1 cellular context compared by ENCODE assay signal in the genomic region with DNA sequence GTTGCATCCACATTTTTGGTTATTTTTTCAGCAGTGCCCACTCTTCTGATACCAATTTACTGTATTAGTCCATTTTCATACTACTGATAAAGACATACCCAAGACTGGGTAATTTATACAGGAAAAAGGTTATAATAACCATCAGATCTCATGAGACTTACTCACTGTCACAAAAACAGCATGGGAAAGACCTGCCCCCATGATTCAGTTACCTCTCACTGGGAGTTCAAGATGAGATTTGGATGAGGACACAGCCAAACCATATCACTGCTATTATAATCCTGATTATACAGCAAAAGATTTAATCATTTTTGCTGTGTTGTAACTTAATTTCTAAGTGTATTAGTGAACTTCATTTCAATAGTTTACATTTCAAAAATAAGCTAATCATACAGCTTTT.
TF ChIP-seq lines count a peak whose summit lies in the region.

No MANE protein-coding gene starts in this region.

TF ChIP-seq in HCT116, 20 proteins besides CTCF, POLR2A, EP300 and RAD21:
- TF ChIP-seq ATF3 (IDR thresholded peaks at IDR 0.05) (no peak), EZH2 (IDR thresholded peaks at IDR 0.05) (no peak), EZH2phosphoT487 (IDR thresholded peaks at IDR 0.05; ENCODE audit: borderline replicate concordance) (no peak), MAX (IDR thresholded peaks at IDR 0.05) (no peak), ELF1 (IDR thresholded peaks at IDR 0.05; ENCODE audit: borderline replicate concordance, low read depth) (no peak), SIN3A (IDR thresholded peaks at IDR 0.05; ENCODE audit: low read depth) (no peak), REST (IDR thresholded peaks at IDR 0.05; ENCODE audit: low read depth) (no peak), SRF (IDR thresholded peaks at IDR 0.05; ENCODE audit: low read depth) (no peak), CEBPB (IDR thresholded peaks at IDR 0.05; ENCODE audit: low read depth) (no peak), CBX3 (IDR thresholded peaks at IDR 0.05; ENCODE audit: low read depth) (no peak), FOSL1 (IDR thresholded peaks at IDR 0.05; ENCODE audit: low read depth) (no peak)
TF ChIP-seq in HCT116: peak in this region for 0.
